Comparison of ENCODE assay signal across 9 cellular contexts in genomic region chr19:19192910-19193423, GRCh38. TPM values are rescaled to one million over a fixed set of nuclear protein-coding genes. Genes with fewer than 3 reads are reported as not detected.
DNase-seq lines count a peak whose midpoint lies in the region; ATAC-seq, FAIRE-seq and TF ChIP-seq lines count a peak whose summit lies in the region.
"Had no signal": no experiment of that assay in that cellular context is flagged by ENCODE, and none has a peak within 500 bp of the region (broad histone marks: within the 10 kb centered on the region; RNA-seq: fewer than 3 reads in every experiment).

No MANE protein-coding gene starts in this region.

- intact Hi-C loops in HepG2 (cut with micrococcal nuclease; ENCODE audit: unreplicated experiment) = loop anchor here (2.0 kb wide), 1 partner anchor 128 kb away; the partner anchor contains the start of genes MAU2 and SUGP1
- intact Hi-C loops in transverse colon (cut with DNase I; ENCODE audit: low total_unique reads) = no loop called here

- TF ChIP-seq EP300 in HepG2 (IDR thresholded peaks at IDR 0.05; ENCODE audit: low read depth in 2 of 2, low read length in 2 of 2) = no peak
- no peak for TF ChIP-seq EP300 in HepG2 (CRISPR knock-in tag; IDR thresholded peaks at IDR 0.05; ENCODE audit: borderline replicate concordance)
- no peak for TF ChIP-seq EP300 in transverse colon (IDR thresholded peaks at IDR 0.05; ENCODE audit: low read depth)

- peak overlapping the region; percentile 98 for H3K9ac ChIP-seq in adipocyte (ENCODE audit: low read length)
- H3K9ac ChIP-seq in HepG2 (ENCODE audit: insufficient read depth, low read depth, low read length) = peak overlapping the region; percentile 91

- BruUV-seq in HepG2 (replicated peaks; lab: Mats Ljungman, UMichigan) = TSS peak; percentile 87

- H3K4me3 ChIP-seq in AG04450 (ENCODE audit: low read depth, low read length) (peak overlapping the region; percentile 92), HEK293 (ENCODE audit: low read depth, low read length) (peak overlapping the region; percentile 83), adipocyte (ENCODE audit: low read length) (peak overlapping the region; percentile 94), HepG2 (replicated peaks in 1 of 3; ENCODE audit: insufficient read depth in 1 of 3, low read depth in 2 of 3, low read length in 3 of 3) (peak overlapping the region; percentile 62 to 98 (median 76)), transverse colon (peak overlapping the region; percentile 40 to 95 (median 91))

- no peaks in the 10 kb centered on the region for H4K20me1 ChIP-seq in HepG2 (ENCODE audit: insufficient read depth, low read length)

- TF ChIP-seq CTCF in AG04450 (IDR thresholded peaks at IDR 0.05; ENCODE audit: low read depth, low read length) = no peak
- TF ChIP-seq CTCF in HEK293 (tag by site-specific recombination; IDR thresholded peaks at IDR 0.05) = no peak
- TF ChIP-seq CTCF in HepG2 (CRISPR knock-in tag; IDR thresholded peaks at IDR 0.05) = no peak
- no peak for TF ChIP-seq CTCF in transverse colon (IDR thresholded peaks at IDR 0.05)

- H3K27ac ChIP-seq in AG04450 (ENCODE audit: low read depth, low read length) (no peak overlapping the region), HEK293 (ENCODE audit: extremely low read depth, low read depth, low read length) (peak overlapping the region; percentile 65; the same call in 1 of the 2 replicates), HepG2 (ENCODE audit: extremely low read length, insufficient read depth, low read length) (peak overlapping the region; percentile 68), transverse colon (peak overlapping the region; percentile 98 to 100 (median 99))

- TF ChIP-seq RAD21 in HepG2 (CRISPR knock-in tag; IDR thresholded peaks at IDR 0.05) = no peak

- CTCF ChIA-PET in AG04450 (lab: Charles Lee) (interaction anchor here (1.7 to 2.9 kb wide), 2 partner anchors 19 to 47 kb away, joined by 6 to 15 read pairs; no protein-coding TSS in a partner anchor), HEK293 (lab: Yijun Ruan, JAX) (interaction anchor here (0.6 to 1.3 kb wide), 4 partner anchors 16 to 47 kb away, joined by 3 to 4 read pairs (median 4); no protein-coding TSS in a partner anchor), HepG2 (lab: Yijun Ruan, JAX; ENCODE audit: low intra/inter-chr PET ratio, low total read pairs) (no interaction called here)

- H3K36me3 ChIP-seq in HEK293 (ENCODE audit: control insufficient read depth in 2 of 2, insufficient read depth in 1 of 2, low read length in 2 of 2) (peaks cover 4 to 28% of the 10 kb centered on the region in 2 experiments; a peak in 2 of 3 replicates), adipocyte (ENCODE audit: control insufficient read depth, insufficient read depth, low read length, severe bottlenecking) (peaks cover 12% of the 10 kb centered on the region), HepG2 (replicated peaks in 1 of 2; ENCODE audit: control insufficient read depth in 1 of 2, insufficient read depth in 2 of 2, low read length in 2 of 2) (peaks cover 0 to 9% of the 10 kb centered on the region in 2 experiments; a peak in 4 of 5 replicates), transverse colon (peaks cover 0 to 7% (median under 1%) of the 10 kb centered on the region in 4 donors)

- peak overlapping the region; percentile 89 for H3K4me2 ChIP-seq in HepG2 (ENCODE audit: low read depth, low read length)

- DNase-seq in AG04450 (ENCODE audit: low read depth, low spot score) (no peak), adipocyte (ENCODE audit: low read depth) (no peak), HepG2 (ENCODE audit: low spot score) (no peak), transverse colon (no peak)

- no peak for TF ChIP-seq POLR2A in HepG2 (IDR thresholded peaks at IDR 0.05; ENCODE audit: insufficient read depth in 1 of 2, low read depth in 2 of 2, low read length in 2 of 2)
- TF ChIP-seq POLR2A in transverse colon (IDR thresholded peaks at IDR 0.05) = no peak

- H3K4me1 ChIP-seq in HEK293 (ENCODE audit: control insufficient read depth, insufficient read depth, low read length) = no peaks in the 10 kb centered on the region
- H3K4me1 ChIP-seq in adipocyte (ENCODE audit: control insufficient read depth, insufficient read depth, low read length) = peaks cover 32% of the 10 kb centered on the region
- H3K4me1 ChIP-seq in HepG2 (ENCODE audit: insufficient read depth, low read length) = peaks cover 28% of the 10 kb centered on the region
- H3K4me1 ChIP-seq in transverse colon = peaks cover 6 to 48% (median 40%) of the 10 kb centered on the region in 4 donors

- H3K9me3 ChIP-seq in AG04450 (ENCODE audit: control insufficient read depth, insufficient read depth, low read length) = no peaks in the 10 kb centered on the region; the same call in 1 of the 2 replicates
- H3K9me3 ChIP-seq in HEK293 (ENCODE audit: control insufficient read depth, insufficient read depth, low read depth, low read length) = no peaks in the 10 kb centered on the region
- no peaks in the 10 kb centered on the region for H3K9me3 ChIP-seq in adipocyte (ENCODE audit: control insufficient read depth, low read length)
- H3K9me3 ChIP-seq in HepG2 (ENCODE audit: low read length) = no peaks in the 10 kb centered on the region
- H3K9me3 ChIP-seq in transverse colon = no peaks in the 10 kb centered on the region

- in situ Hi-C loops in HepG2 (cut with HindIII; ENCODE audit: extremely low pct_ligation_motif_present, low pct_unique_long_range_greater_than_20kb) (no loop called here), transverse colon (cut with MboI; ENCODE audit: low pct_ligation_motif_present in 1 of 4, low pct_unique_long_range_greater_than_20kb in 1 of 4, low sequenced_read_pairs in 3 of 4) (loop anchor here in 1 of 4 donors (25.0 kb wide), 1 partner anchor 294 kb away; no protein-coding TSS in a partner anchor)

- POLR2A ChIA-PET in AG04450 (lab: Yijun Ruan, JAX) = interaction anchor here (0.6 to 1.9 kb wide), 4 partner anchors 10 to 1773 kb away, joined by 3 to 22 read pairs (median 6); partner anchors contain the start of genes MVB12A and NR2C2AP
- POLR2A ChIA-PET in HEK293 (lab: Yijun Ruan, JAX) = interaction anchor here (0.7 to 4.1 kb wide), 3 partner anchors 9 to 31 kb away, joined by 4 to 60 read pairs (median 4); partner anchors contain the start of gene NR2C2AP
- POLR2A ChIA-PET in HepG2 (lab: Yijun Ruan, JAX) = interaction anchor here (0.6 to 2.7 kb wide), 6 partner anchors 9 to 87 kb away, joined by 3 to 43 read pairs (median 3); partner anchors contain the start of gene NR2C2AP

- FAIRE-seq in HepG2 (lab: Jason Lieb, UNC) = no peak

- peak overlapping the region; percentile 89 for H2AFZ ChIP-seq in HepG2 (ENCODE audit: low read length)

- peak; percentile 7 for ATAC-seq in HepG2
- ATAC-seq in HG02884 (IDR thresholded peaks at IDR 0.05; ENCODE audit: unreplicated experiment) = no peak
- no peak for ATAC-seq in GM19463 (IDR thresholded peaks at IDR 0.05; ENCODE audit: unreplicated experiment)
- no peak for ATAC-seq in HG03097 (IDR thresholded peaks at IDR 0.05; ENCODE audit: low FRiP score, unreplicated experiment)

- peaks cover 17% of the 10 kb centered on the region for H3K79me2 ChIP-seq in HepG2 (ENCODE audit: insufficient read depth, low read length)

- H3K27me3 ChIP-seq in AG04450 (ENCODE audit: control insufficient read depth, insufficient read depth, low read length) = no peaks in the 10 kb centered on the region
- H3K27me3 ChIP-seq in adipocyte (replicated peaks; ENCODE audit: control insufficient read depth, insufficient read depth, low read length) = no peaks in the 10 kb centered on the region
- no peaks in the 10 kb centered on the region; a peak in 1 of 5 replicates for H3K27me3 ChIP-seq in HepG2 (ENCODE audit: control insufficient read depth in 1 of 2, insufficient read depth in 2 of 2, low read length in 2 of 2)
- no peaks in the 10 kb centered on the region for H3K27me3 ChIP-seq in transverse colon

- 4% methylated on average over 11 of the region's 22 CpGs for WGBS in HepG2 (ENCODE audit: low lambda C conversion rate)
- 0% methylated on average over 2 to 22 of the region's 22 CpGs for WGBS in transverse colon (ENCODE audit: low coverage in 1 of 2), 2 donors

RNA-seq across cellular contexts. Expression of gene RFXANK, which starts 0.9 kb away (rescaled TPM):
- 53.3 and 79.9 TPM in 2 replicates for polyA plus RNA-seq in AG04450 (2011; rRNA removed)
- polyA minus RNA-seq in AG04450 (2011; rRNA and poly(A)+ RNA removed) = 64.5 and 101 TPM in 2 replicates
- 80.7 and 83.1 TPM in 2 replicates for total RNA-seq in HepG2 (2016; rRNA removed; fragmentation: Illumina TruSeq; extraction: Trizol)
- total RNA-seq in HepG2 (2016; cell fraction: cytosol; rRNA removed; fragmentation: Illumina TruSeq; extraction: Trizol; ENCODE audit: low read depth) = 25.6 and 30.2 TPM in 2 replicates
- total RNA-seq in HepG2 (2016; cell fraction: insoluble cytoplasmic fraction; rRNA removed; fragmentation: Illumina TruSeq; extraction: Trizol) = 80.2 and 88.4 TPM in 2 replicates
- total RNA-seq in HepG2 (2016; cell fraction: membrane; rRNA removed; fragmentation: Illumina TruSeq; extraction: Trizol) = 35.6 and 40.8 TPM in 2 replicates
- 38.1 and 49.9 TPM in 2 replicates for total RNA-seq in HepG2 (2016; cell fraction: nucleus; rRNA removed; fragmentation: Illumina TruSeq; extraction: Trizol)
- 49.9 and 56.1 TPM in 2 replicates for polyA plus RNA-seq in HepG2 (2011; rRNA removed)
- polyA plus RNA-seq in HepG2 (2011; cell fraction: cytosol; rRNA removed) = 34.1 and 52.6 TPM in 2 replicates
- 142 and 154 TPM in 2 replicates for polyA plus RNA-seq in HepG2 (2011; cell fraction: nucleus; rRNA removed)
- polyA plus RNA-seq in HepG2 (2012) = 34.7 and 59.7 TPM in 2 replicates
- 20.9 and 21.7 TPM in 2 replicates for polyA plus RNA-seq in HepG2 (2016; cell fraction: cytosol; fragmentation: Illumina TruSeq; extraction: Trizol; ENCODE audit: low read depth)
- 76.4 and 82.0 TPM in 2 replicates for polyA plus RNA-seq in HepG2 (2016; cell fraction: insoluble cytoplasmic fraction; fragmentation: Illumina TruSeq; extraction: Trizol; ENCODE audit: low read depth)
- polyA plus RNA-seq in HepG2 (2016; cell fraction: membrane; fragmentation: Illumina TruSeq; extraction: Trizol; ENCODE audit: low read depth) = 22.9 and 31.4 TPM in 2 replicates
- 69.3 and 92.4 TPM in 2 replicates for polyA plus RNA-seq in HepG2 (2016; cell fraction: nucleus; fragmentation: Illumina TruSeq; extraction: Trizol; ENCODE audit: insufficient read depth, low read depth)
- 45.6 and 94.4 TPM in 2 replicates for polyA minus RNA-seq in HepG2 (2011; rRNA and poly(A)+ RNA removed; ENCODE audit: low replicate concordance)
- polyA minus RNA-seq in HepG2 (2011; cell fraction: cytosol; rRNA and poly(A)+ RNA removed) = 17.8 and 18.0 TPM in 2 replicates
- polyA minus RNA-seq in HepG2 (2011; cell fraction: nucleus; rRNA and poly(A)+ RNA removed) = 29.1 and 32.6 TPM in 2 replicates
- 10 to 100 TPM; 35.9 to 51.1 (median 48.6) TPM for total RNA-seq in transverse colon

RNA-seq across cellular contexts. Expression of gene BORCS8, which starts 1.0 kb away (rescaled TPM):
- 16.6 and 18.5 TPM in 2 replicates for polyA plus RNA-seq in AG04450 (2011; rRNA removed)
- polyA minus RNA-seq in AG04450 (2011; rRNA and poly(A)+ RNA removed) = 11.6 and 14.5 TPM in 2 replicates
- 13.3 and 16.8 TPM in 2 replicates for total RNA-seq in HepG2 (2016; rRNA removed; fragmentation: Illumina TruSeq; extraction: Trizol)
- total RNA-seq in HepG2 (2016; cell fraction: cytosol; rRNA removed; fragmentation: Illumina TruSeq; extraction: Trizol; ENCODE audit: low read depth) = 5.8 and 6.2 TPM in 2 replicates
- 10.7 and 12.4 TPM in 2 replicates for total RNA-seq in HepG2 (2016; cell fraction: insoluble cytoplasmic fraction; rRNA removed; fragmentation: Illumina TruSeq; extraction: Trizol)
- total RNA-seq in HepG2 (2016; cell fraction: membrane; rRNA removed; fragmentation: Illumina TruSeq; extraction: Trizol) = 9.4 and 12.2 TPM in 2 replicates
- total RNA-seq in HepG2 (2016; cell fraction: nucleus; rRNA removed; fragmentation: Illumina TruSeq; extraction: Trizol) = 7.5 TPM in 2 replicates
- polyA plus RNA-seq in HepG2 (2011; rRNA removed) = 9.6 and 9.9 TPM in 2 replicates
- polyA plus RNA-seq in HepG2 (2011; cell fraction: cytosol; rRNA removed) = 5.5 and 9.4 TPM in 2 replicates
- polyA plus RNA-seq in HepG2 (2011; cell fraction: nucleus; rRNA removed) = 19.1 and 20.9 TPM in 2 replicates
- 5.3 and 5.7 TPM in 2 replicates for polyA plus RNA-seq in HepG2 (2012)
- 6.8 and 7.0 TPM in 2 replicates for polyA plus RNA-seq in HepG2 (2016; cell fraction: cytosol; fragmentation: Illumina TruSeq; extraction: Trizol; ENCODE audit: low read depth)
- 16.4 and 17.7 TPM in 2 replicates for polyA plus RNA-seq in HepG2 (2016; cell fraction: insoluble cytoplasmic fraction; fragmentation: Illumina TruSeq; extraction: Trizol; ENCODE audit: low read depth)
- polyA plus RNA-seq in HepG2 (2016; cell fraction: membrane; fragmentation: Illumina TruSeq; extraction: Trizol; ENCODE audit: low read depth) = 10.7 and 11.7 TPM in 2 replicates
- 17.6 and 20.8 TPM in 2 replicates for polyA plus RNA-seq in HepG2 (2016; cell fraction: nucleus; fragmentation: Illumina TruSeq; extraction: Trizol; ENCODE audit: insufficient read depth, low read depth)
- 13.1 and 33.4 TPM in 2 replicates for polyA minus RNA-seq in HepG2 (2011; rRNA and poly(A)+ RNA removed; ENCODE audit: low replicate concordance)
- 2.3 and 3.9 TPM in 2 replicates for polyA minus RNA-seq in HepG2 (2011; cell fraction: cytosol; rRNA and poly(A)+ RNA removed)
- 6.1 and 9.5 TPM in 2 replicates for polyA minus RNA-seq in HepG2 (2011; cell fraction: nucleus; rRNA and poly(A)+ RNA removed)
- total RNA-seq in transverse colon = 100 to 1,000 TPM in 1 of 4 donors, 10 to 100 TPM in 3; 13.0 to 132 (median 26.6) TPM

RNA-seq across cellular contexts. Expression of gene NR2C2AP, which starts 10.2 kb away (rescaled TPM):
- polyA plus RNA-seq in AG04450 (2011; rRNA removed) (3.8 and 4.1 TPM in 2 replicates), HepG2 (2011; rRNA removed) (12.2 and 13.8 TPM in 2 replicates)
- 7.1 TPM in 2 replicates for polyA minus RNA-seq in AG04450 (2011; rRNA and poly(A)+ RNA removed)
- total RNA-seq in HepG2 (2016; rRNA removed; fragmentation: Illumina TruSeq; extraction: Trizol) (25.5 and 26.8 TPM in 2 replicates), transverse colon (10 to 100 TPM in 1 of 4 donors, 1 to 10 TPM in 3; 2.2 to 12.3 (median 6.4) TPM)
- 14.8 and 22.9 TPM in 2 replicates for total RNA-seq in HepG2 (2016; cell fraction: cytosol; rRNA removed; fragmentation: Illumina TruSeq; extraction: Trizol; ENCODE audit: low read depth)
- total RNA-seq in HepG2 (2016; cell fraction: insoluble cytoplasmic fraction; rRNA removed; fragmentation: Illumina TruSeq; extraction: Trizol) = 23.5 and 26.0 TPM in 2 replicates
- total RNA-seq in HepG2 (2016; cell fraction: membrane; rRNA removed; fragmentation: Illumina TruSeq; extraction: Trizol) = 19.1 and 21.5 TPM in 2 replicates
- 19.4 and 19.6 TPM in 2 replicates for total RNA-seq in HepG2 (2016; cell fraction: nucleus; rRNA removed; fragmentation: Illumina TruSeq; extraction: Trizol)
- polyA plus RNA-seq in HepG2 (2011; cell fraction: cytosol; rRNA removed) = 10.6 and 11.8 TPM in 2 replicates
- polyA plus RNA-seq in HepG2 (2011; cell fraction: nucleus; rRNA removed) = 17.7 and 18.2 TPM in 2 replicates
- 9.3 and 13.3 TPM in 2 replicates for polyA plus RNA-seq in HepG2 (2012)
- 5.7 and 6.8 TPM in 2 replicates for polyA plus RNA-seq in HepG2 (2016; cell fraction: cytosol; fragmentation: Illumina TruSeq; extraction: Trizol; ENCODE audit: low read depth)
- 19.7 and 21.9 TPM in 2 replicates for polyA plus RNA-seq in HepG2 (2016; cell fraction: insoluble cytoplasmic fraction; fragmentation: Illumina TruSeq; extraction: Trizol; ENCODE audit: low read depth)
- 7.9 and 11.8 TPM in 2 replicates for polyA plus RNA-seq in HepG2 (2016; cell fraction: membrane; fragmentation: Illumina TruSeq; extraction: Trizol; ENCODE audit: low read depth)
- polyA plus RNA-seq in HepG2 (2016; cell fraction: nucleus; fragmentation: Illumina TruSeq; extraction: Trizol; ENCODE audit: insufficient read depth, low read depth) = 34.7 and 38.0 TPM in 2 replicates
- 7.3 and 22.9 TPM in 2 replicates for polyA minus RNA-seq in HepG2 (2011; rRNA and poly(A)+ RNA removed; ENCODE audit: low replicate concordance)
- 3.9 and 4.2 TPM in 2 replicates for polyA minus RNA-seq in HepG2 (2011; cell fraction: cytosol; rRNA and poly(A)+ RNA removed)
- 3.6 and 4.0 TPM in 2 replicates for polyA minus RNA-seq in HepG2 (2011; cell fraction: nucleus; rRNA and poly(A)+ RNA removed)

RNA-seq across cellular contexts. Expression of gene NCAN, which starts 18.8 kb away (rescaled TPM):
- polyA plus RNA-seq in AG04450 (2011; rRNA removed) = not detected in 2 replicates
- polyA minus RNA-seq in AG04450 (2011; rRNA and poly(A)+ RNA removed) = 0.05 TPM in 1 of 2 replicates, not detected in the other
- total RNA-seq in HepG2 (2016; rRNA removed; fragmentation: Illumina TruSeq; extraction: Trizol) = not detected in 2 replicates
- total RNA-seq in HepG2 (2016; cell fraction: cytosol; rRNA removed; fragmentation: Illumina TruSeq; extraction: Trizol; ENCODE audit: low read depth) = not detected in 2 replicates
- 0.06 TPM in 1 of 2 replicates, not detected in the other for total RNA-seq in HepG2 (2016; cell fraction: insoluble cytoplasmic fraction; rRNA removed; fragmentation: Illumina TruSeq; extraction: Trizol)
- not detected in 2 replicates for total RNA-seq in HepG2 (2016; cell fraction: membrane; rRNA removed; fragmentation: Illumina TruSeq; extraction: Trizol)
- total RNA-seq in HepG2 (2016; cell fraction: nucleus; rRNA removed; fragmentation: Illumina TruSeq; extraction: Trizol) = not detected in 2 replicates
- polyA plus RNA-seq in HepG2 (2011; rRNA removed) = 0.05 TPM in 1 of 2 replicates, not detected in the other
- 0.03 TPM in 2 replicates for polyA plus RNA-seq in HepG2 (2011; cell fraction: cytosol; rRNA removed)
- polyA plus RNA-seq in HepG2 (2011; cell fraction: nucleus; rRNA removed) = 0.03 and 0.05 TPM in 2 replicates
- polyA plus RNA-seq in HepG2 (2012) = 0.04 TPM in 1 of 2 replicates, not detected in the other
- polyA plus RNA-seq in HepG2 (2016; cell fraction: cytosol; fragmentation: Illumina TruSeq; extraction: Trizol; ENCODE audit: low read depth) = not detected in 2 replicates
- polyA plus RNA-seq in HepG2 (2016; cell fraction: insoluble cytoplasmic fraction; fragmentation: Illumina TruSeq; extraction: Trizol; ENCODE audit: low read depth) = 0.05 TPM in 1 of 2 replicates, not detected in the other
- not detected in 2 replicates for polyA plus RNA-seq in HepG2 (2016; cell fraction: membrane; fragmentation: Illumina TruSeq; extraction: Trizol; ENCODE audit: low read depth)
- polyA plus RNA-seq in HepG2 (2016; cell fraction: nucleus; fragmentation: Illumina TruSeq; extraction: Trizol; ENCODE audit: insufficient read depth, low read depth) = 0.19 TPM in 1 of 2 replicates, not detected in the other
- 0.09 TPM in 1 of 2 replicates, not detected in the other for polyA minus RNA-seq in HepG2 (2011; rRNA and poly(A)+ RNA removed; ENCODE audit: low replicate concordance)
- polyA minus RNA-seq in HepG2 (2011; cell fraction: cytosol; rRNA and poly(A)+ RNA removed) = not detected in 2 replicates
- 0.12 TPM in 1 of 2 replicates, not detected in the other for polyA minus RNA-seq in HepG2 (2011; cell fraction: nucleus; rRNA and poly(A)+ RNA removed)
- under 1 TPM in 1 of 4 donors, not detected in 3; 0.16 TPM for total RNA-seq in transverse colon
- total RNA-seq: renal cortical epithelial cell had no signal

RNA-seq across cellular contexts. Expression of gene MEF2B, which starts 22.9 kb away (rescaled TPM):
- polyA plus RNA-seq in AG04450 (2011; rRNA removed) (0.38 and 0.74 TPM in 2 replicates), HepG2 (2011; rRNA removed) (1.7 and 2.3 TPM in 2 replicates)
- 0.56 TPM in 1 of 2 replicates, not detected in the other for polyA minus RNA-seq in AG04450 (2011; rRNA and poly(A)+ RNA removed)
- total RNA-seq in HepG2 (2016; rRNA removed; fragmentation: Illumina TruSeq; extraction: Trizol) (0.44 and 1.2 TPM in 2 replicates), transverse colon (under 1 TPM in 1 of 4 donors, not detected in 3; 0.95 TPM)
- total RNA-seq in HepG2 (2016; cell fraction: cytosol; rRNA removed; fragmentation: Illumina TruSeq; extraction: Trizol; ENCODE audit: low read depth) = 0.81 and 1.1 TPM in 2 replicates
- total RNA-seq in HepG2 (2016; cell fraction: insoluble cytoplasmic fraction; rRNA removed; fragmentation: Illumina TruSeq; extraction: Trizol) = 0.41 TPM in 1 of 2 replicates, not detected in the other
- total RNA-seq in HepG2 (2016; cell fraction: membrane; rRNA removed; fragmentation: Illumina TruSeq; extraction: Trizol) = 0.46 and 1.8 TPM in 2 replicates
- 0.81 and 1.6 TPM in 2 replicates for total RNA-seq in HepG2 (2016; cell fraction: nucleus; rRNA removed; fragmentation: Illumina TruSeq; extraction: Trizol)
- 2.1 and 2.9 TPM in 2 replicates for polyA plus RNA-seq in HepG2 (2011; cell fraction: cytosol; rRNA removed)
- 4.0 and 4.5 TPM in 2 replicates for polyA plus RNA-seq in HepG2 (2011; cell fraction: nucleus; rRNA removed)
- 2.2 and 4.4 TPM in 2 replicates for polyA plus RNA-seq in HepG2 (2012)
- polyA plus RNA-seq in HepG2 (2016; cell fraction: cytosol; fragmentation: Illumina TruSeq; extraction: Trizol; ENCODE audit: low read depth) = 0.86 and 1.1 TPM in 2 replicates
- 0.42 and 1.8 TPM in 2 replicates for polyA plus RNA-seq in HepG2 (2016; cell fraction: insoluble cytoplasmic fraction; fragmentation: Illumina TruSeq; extraction: Trizol; ENCODE audit: low read depth)
- 0.38 and 1.1 TPM in 2 replicates for polyA plus RNA-seq in HepG2 (2016; cell fraction: membrane; fragmentation: Illumina TruSeq; extraction: Trizol; ENCODE audit: low read depth)
- polyA plus RNA-seq in HepG2 (2016; cell fraction: nucleus; fragmentation: Illumina TruSeq; extraction: Trizol; ENCODE audit: insufficient read depth, low read depth) = 2.1 and 3.9 TPM in 2 replicates
- polyA minus RNA-seq in HepG2 (2011; rRNA and poly(A)+ RNA removed; ENCODE audit: low replicate concordance) = 0.33 and 1.1 TPM in 2 replicates
- 1.2 TPM in 1 of 2 replicates, not detected in the other for polyA minus RNA-seq in HepG2 (2011; cell fraction: cytosol; rRNA and poly(A)+ RNA removed)
- 1.4 and 2.0 TPM in 2 replicates for polyA minus RNA-seq in HepG2 (2011; cell fraction: nucleus; rRNA and poly(A)+ RNA removed)
